Comparison of ENCODE assay signal across 1 cellular context in genomic region chr16:30786115-30786935, GRCh38.
TF ChIP-seq lines count a peak whose summit lies in the region.

No MANE protein-coding gene starts in this region.

TF ChIP-seq in HEK293, 187 proteins besides CTCF, POLR2A, EP300 and RAD21 (continued from another document):
- TF ChIP-seq, protein P1, sequence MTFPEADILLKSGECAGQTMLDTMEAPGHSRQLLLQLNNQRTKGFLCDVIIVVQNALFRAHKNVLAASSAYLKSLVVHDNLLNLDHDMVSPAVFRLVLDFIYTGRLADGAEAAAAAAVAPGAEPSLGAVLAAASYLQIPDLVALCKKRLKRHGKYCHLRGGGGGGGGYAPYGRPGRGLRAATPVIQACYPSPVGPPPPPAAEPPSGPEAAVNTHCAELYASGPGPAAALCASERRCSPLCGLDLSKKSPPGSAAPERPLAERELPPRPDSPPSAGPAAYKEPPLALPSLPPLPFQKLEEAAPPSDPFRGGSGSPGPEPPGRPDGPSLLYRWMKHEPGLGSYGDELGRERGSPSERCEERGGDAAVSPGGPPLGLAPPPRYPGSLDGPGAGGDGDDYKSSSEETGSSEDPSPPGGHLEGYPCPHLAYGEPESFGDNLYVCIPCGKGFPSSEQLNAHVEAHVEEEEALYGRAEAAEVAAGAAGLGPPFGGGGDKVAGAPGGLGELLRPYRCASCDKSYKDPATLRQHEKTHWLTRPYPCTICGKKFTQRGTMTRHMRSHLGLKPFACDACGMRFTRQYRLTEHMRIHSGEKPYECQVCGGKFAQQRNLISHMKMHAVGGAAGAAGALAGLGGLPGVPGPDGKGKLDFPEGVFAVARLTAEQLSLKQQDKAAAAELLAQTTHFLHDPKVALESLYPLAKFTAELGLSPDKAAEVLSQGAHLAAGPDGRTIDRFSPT (tag by site-specific recombination; IDR thresholded peaks at IDR 0.05), result no peak
- TF ChIP-seq ZSCAN16 (tag by site-specific recombination; IDR thresholded peaks at IDR 0.05) (no peak), SP3 (tag by site-specific recombination; IDR thresholded peaks at IDR 0.05) (no peak; the same call in 1 of the 2 replicates), ZNF19 (tag by site-specific recombination; IDR thresholded peaks at IDR 0.05; ENCODE audit: low read depth) (no peak), ZNF174 (tag by site-specific recombination; IDR thresholded peaks at IDR 0.05) (no peak), ZBTB7A (tag by site-specific recombination; IDR thresholded peaks at IDR 0.05; ENCODE audit: low read depth) (peak; percentile 79; the same call in 1 of the 2 replicates), ZNF239 (tag by site-specific recombination; IDR thresholded peaks at IDR 0.05) (no peak), ZNF138 (tag by site-specific recombination; IDR thresholded peaks at IDR 0.05; ENCODE audit: borderline replicate concordance) (no peak), ZNF132 (tag by site-specific recombination; IDR thresholded peaks at IDR 0.05; ENCODE audit: borderline replicate concordance) (no peak), ZFP41 (tag by site-specific recombination; IDR thresholded peaks at IDR 0.05; ENCODE audit: borderline replicate concordance) (no peak), ZFP3 (tag by site-specific recombination; IDR thresholded peaks at IDR 0.05; ENCODE audit: low read depth) (no peak), TCF7L2 (IDR thresholded peaks at IDR 0.05; ENCODE audit: borderline replicate concordance, low read depth, low read length) (no peak), ZNF2 (tag by site-specific recombination; IDR thresholded peaks at IDR 0.05) (peak; percentile 47; the same call in 1 of the 2 replicates), ZNF560 (tag by site-specific recombination; IDR thresholded peaks at IDR 0.05; ENCODE audit: borderline replicate concordance) (no peak), ZNF155 (tag by site-specific recombination; IDR thresholded peaks at IDR 0.05) (no peak), GLI2 (tag by site-specific recombination; IDR thresholded peaks at IDR 0.05; ENCODE audit: borderline replicate concordance, low read depth) (no peak), ZFHX2 (tag by site-specific recombination; conservative IDR thresholded peaks at IDR 0.05) (peak; percentile 84), SALL2 (tag by site-specific recombination; IDR thresholded peaks at IDR 0.05; ENCODE audit: borderline replicate concordance) (no peak), ZBTB21 (tag by site-specific recombination; IDR thresholded peaks at IDR 0.05) (no peak), GFI1B (tag by site-specific recombination; IDR thresholded peaks at IDR 0.05) (no peak), ZNF768 (tag by site-specific recombination; IDR thresholded peaks at IDR 0.05) (no peak), ZBTB20 (tag by site-specific recombination; IDR thresholded peaks at IDR 0.05) (peak; percentile 4), ZNF76 (tag by site-specific recombination; IDR thresholded peaks at IDR 0.05; ENCODE audit: borderline replicate concordance, low read depth) (peak; percentile 75), ZNF18 (tag by site-specific recombination; IDR thresholded peaks at IDR 0.05) (no peak)
- TF ChIP-seq, protein P2, sequence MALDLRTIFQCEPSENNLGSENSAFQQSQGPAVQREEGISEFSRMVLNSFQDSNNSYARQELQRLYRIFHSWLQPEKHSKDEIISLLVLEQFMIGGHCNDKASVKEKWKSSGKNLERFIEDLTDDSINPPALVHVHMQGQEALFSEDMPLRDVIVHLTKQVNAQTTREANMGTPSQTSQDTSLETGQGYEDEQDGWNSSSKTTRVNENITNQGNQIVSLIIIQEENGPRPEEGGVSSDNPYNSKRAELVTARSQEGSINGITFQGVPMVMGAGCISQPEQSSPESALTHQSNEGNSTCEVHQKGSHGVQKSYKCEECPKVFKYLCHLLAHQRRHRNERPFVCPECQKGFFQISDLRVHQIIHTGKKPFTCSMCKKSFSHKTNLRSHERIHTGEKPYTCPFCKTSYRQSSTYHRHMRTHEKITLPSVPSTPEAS (tag by site-specific recombination; IDR thresholded peaks at IDR 0.05), result no peak
- TF ChIP-seq, protein P3, sequence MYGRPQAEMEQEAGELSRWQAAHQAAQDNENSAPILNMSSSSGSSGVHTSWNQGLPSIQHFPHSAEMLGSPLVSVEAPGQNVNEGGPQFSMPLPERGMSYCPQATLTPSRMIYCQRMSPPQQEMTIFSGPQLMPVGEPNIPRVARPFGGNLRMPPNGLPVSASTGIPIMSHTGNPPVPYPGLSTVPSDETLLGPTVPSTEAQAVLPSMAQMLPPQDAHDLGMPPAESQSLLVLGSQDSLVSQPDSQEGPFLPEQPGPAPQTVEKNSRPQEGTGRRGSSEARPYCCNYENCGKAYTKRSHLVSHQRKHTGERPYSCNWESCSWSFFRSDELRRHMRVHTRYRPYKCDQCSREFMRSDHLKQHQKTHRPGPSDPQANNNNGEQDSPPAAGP (tag by site-specific recombination; IDR thresholded peaks at IDR 0.05), result no peak
- TF ChIP-seq, protein P4, sequence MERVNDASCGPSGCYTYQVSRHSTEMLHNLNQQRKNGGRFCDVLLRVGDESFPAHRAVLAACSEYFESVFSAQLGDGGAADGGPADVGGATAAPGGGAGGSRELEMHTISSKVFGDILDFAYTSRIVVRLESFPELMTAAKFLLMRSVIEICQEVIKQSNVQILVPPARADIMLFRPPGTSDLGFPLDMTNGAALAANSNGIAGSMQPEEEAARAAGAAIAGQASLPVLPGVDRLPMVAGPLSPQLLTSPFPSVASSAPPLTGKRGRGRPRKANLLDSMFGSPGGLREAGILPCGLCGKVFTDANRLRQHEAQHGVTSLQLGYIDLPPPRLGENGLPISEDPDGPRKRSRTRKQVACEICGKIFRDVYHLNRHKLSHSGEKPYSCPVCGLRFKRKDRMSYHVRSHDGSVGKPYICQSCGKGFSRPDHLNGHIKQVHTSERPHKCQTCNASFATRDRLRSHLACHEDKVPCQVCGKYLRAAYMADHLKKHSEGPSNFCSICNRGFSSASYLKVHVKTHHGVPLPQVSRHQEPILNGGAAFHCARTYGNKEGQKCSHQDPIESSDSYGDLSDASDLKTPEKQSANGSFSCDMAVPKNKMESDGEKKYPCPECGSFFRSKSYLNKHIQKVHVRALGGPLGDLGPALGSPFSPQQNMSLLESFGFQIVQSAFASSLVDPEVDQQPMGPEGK (tag by site-specific recombination; IDR thresholded peaks at IDR 0.05), result peak; percentile 47
TF ChIP-seq in HEK293: peak in this region for 34.
